ENCODE assay signal across 2 cellular contexts in the genomic region with DNA sequence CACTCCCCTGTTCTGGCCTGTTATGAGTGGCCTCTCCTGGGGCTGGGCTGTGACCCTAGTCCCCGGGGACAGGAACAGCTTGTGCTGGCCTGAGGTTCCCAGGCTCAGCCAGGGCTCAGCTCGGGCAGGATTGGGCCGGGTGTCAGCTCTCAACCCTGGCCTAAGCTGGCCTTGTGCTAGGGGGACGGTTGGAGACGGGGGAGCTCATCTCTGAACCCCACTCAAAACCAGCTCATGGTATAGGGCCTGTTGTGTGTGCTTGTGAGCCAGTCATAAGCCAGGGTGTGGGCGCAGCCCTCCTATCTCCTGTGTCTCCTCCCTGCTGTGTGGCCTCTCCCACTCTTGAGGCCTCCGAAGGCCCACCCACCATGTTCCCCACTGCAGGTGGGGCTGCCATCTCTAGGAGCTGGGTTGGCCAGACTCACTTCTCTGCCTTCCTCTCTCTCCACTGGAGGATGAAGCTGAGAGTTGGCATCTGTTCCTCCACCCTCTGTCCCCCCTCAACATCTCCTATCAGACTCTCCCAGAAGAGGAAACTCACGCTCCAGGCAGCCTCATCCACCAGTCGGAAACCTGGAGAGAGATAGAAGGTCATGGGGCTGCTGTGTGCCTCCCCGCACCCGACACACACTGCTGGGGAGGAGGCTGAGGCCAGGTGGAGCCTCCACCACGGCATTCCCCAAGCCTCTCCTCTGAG.
TF ChIP-seq lines count a peak whose summit lies in the region.

No MANE protein-coding gene starts in this region.

TF ChIP-seq in IMR-90, 13 proteins besides CTCF, POLR2A, EP300 and RAD21 (continued from another document):
- TF ChIP-seq BHLHE40 (IDR thresholded peaks at IDR 0.05; ENCODE audit: low read depth, low read length): no peak

TF ChIP-seq in GM12891, 5 proteins besides CTCF, POLR2A, EP300 and RAD21 (continued from another document):
- TF ChIP-seq POLR2AphosphoS5 (IDR thresholded peaks at IDR 0.05; ENCODE audit: low read depth, low read length): no peak
- no peak for TF ChIP-seq SPI1 (IDR thresholded peaks at IDR 0.05; ENCODE audit: low read depth, low read length)
